ENCODE assay signal across 8 cellular contexts in genomic region chr1:37473431-37474050, GRCh38. TPM values are rescaled to one million over a fixed set of nuclear protein-coding genes. Genes with fewer than 3 reads are reported as not detected.
DNase-seq lines count a peak whose midpoint lies in the region; ATAC-seq and TF ChIP-seq lines count a peak whose summit lies in the region.

No MANE protein-coding gene starts in this region.

- DNase-seq in GM10248 (ENCODE audit: extremely low spot score) = peak; percentile 22
- peak in 3 of 4 donors; percentile 27 to 45 (median 32) for DNase-seq in body of pancreas
- DNase-seq in kidney epithelial cell (ENCODE audit: low read depth) = no peak
- peak in 4 of 6 experiments; percentile 25 to 70 (median 48) for DNase-seq in stimulated activated naive CD4-positive, alpha-beta T cell (lab: John Stamatoyannopoulos, UW)
- no peak for DNase-seq in NCI-H1694 (lab: John Stamatoyannopoulos, UW)
- DNase-seq in NCI-H187 treated with DMSO at 0.1 percent for 48 hours (lab: John Stamatoyannopoulos, UW) = no peak
- DNase-seq in RKO (ENCODE audit: low spot score) = no peak

- no peak overlapping the region for H2AFZ ChIP-seq in OCI-LY1 (ENCODE audit: low read length)

- peaks cover 8% of the 10 kb centered on the region; the same call in 1 of the 2 replicates for H3K79me2 ChIP-seq in OCI-LY1 (ENCODE audit: insufficient read depth, low read length)

- no peak for ATAC-seq in body of pancreas

- H3K4me2 ChIP-seq in OCI-LY1 (ENCODE audit: low read length) = peak overlapping the region; percentile 89

- H3K27ac ChIP-seq in OCI-LY1 (ENCODE audit: low read depth, low read length, poor library complexity, severe bottlenecking) = no peak overlapping the region
- H3K27ac ChIP-seq in body of pancreas = peak overlapping the region; percentile 92 to 97 (median 96)

- CTCF ChIA-PET in GM10248 (lab: Yijun Ruan, JAX) = interaction anchor here (1.6 to 10.9 kb wide), 4 partner anchors 14 to 41 kb away, joined by 4 to 142 read pairs (median 64); partner anchors contain the start of gene MEAF6

- 9 to 12% methylated on average over 8 to 12 of the region's 12 CpGs for WGBS in body of pancreas, 2 donors

- H4K20me1 ChIP-seq in OCI-LY1 (ENCODE audit: insufficient read depth, low read length) = no peaks in the 10 kb centered on the region

- H3K27me3 ChIP-seq in OCI-LY1 (ENCODE audit: insufficient read depth, low read length) (no peaks in the 10 kb centered on the region), body of pancreas (no peaks in the 10 kb centered on the region), kidney epithelial cell (ENCODE audit: control insufficient read depth, insufficient read depth, low read length) (no peaks in the 10 kb centered on the region)

- intact Hi-C loops in body of pancreas (cut with DNase I) = no loop called here

- TF ChIP-seq CTCF in GM10248 (IDR thresholded peaks at IDR 0.05; ENCODE audit: control extremely low read depth, extremely low read depth, low read depth, missing control alignments) (peak; percentile 4), OCI-LY1 (IDR thresholded peaks at IDR 0.05; ENCODE audit: low read length) (peak; percentile 38; the same call in 1 of the 2 replicates), body of pancreas (IDR thresholded peaks at IDR 0.05) (no peak), kidney epithelial cell (IDR thresholded peaks at IDR 0.05; ENCODE audit: insufficient read depth, low read length, poor library complexity, severe bottlenecking) (peak; percentile 3)

- H3K4me1 ChIP-seq in OCI-LY1 (ENCODE audit: insufficient read depth, low read length, severe bottlenecking) (peaks cover 46% of the 10 kb centered on the region), body of pancreas (peaks cover 69% of the 10 kb centered on the region)

- POLR2A ChIA-PET in GM10248 (lab: Yijun Ruan, JAX) = interaction anchor here (0.6 to 6.0 kb wide), 7 partner anchors 7 to 1009 kb away, joined by 3 to 112 read pairs (median 6); partner anchors contain the start of gene MRPS15

- H3K36me3 ChIP-seq in OCI-LY1 (ENCODE audit: insufficient read depth, low read length) (peaks cover 25% of the 10 kb centered on the region), body of pancreas (replicated peaks in 1 of 2; ENCODE audit: insufficient read depth in 1 of 2, low read depth in 2 of 2) (no peaks in the 10 kb centered on the region), kidney epithelial cell (ENCODE audit: control insufficient read depth, insufficient read depth, low read length) (peaks cover 1% of the 10 kb centered on the region)

- peak overlapping the region; percentile 97 for H3K4me3 ChIP-seq in OCI-LY1 (ENCODE audit: low read depth, low read length, poor library complexity, severe bottlenecking)
- peak overlapping the region in 1 of 2 donors; percentile 0 for H3K4me3 ChIP-seq in body of pancreas
- H3K4me3 ChIP-seq in kidney epithelial cell (ENCODE audit: low read depth, low read length) = peak overlapping the region; percentile 66

- H3K9me2 ChIP-seq in OCI-LY1 (ENCODE audit: low read depth, low read length) = no peaks in the 10 kb centered on the region

- peaks cover 5% of the 10 kb centered on the region; the same call in 1 of the 2 replicates for H3F3A ChIP-seq in OCI-LY1 (ENCODE audit: insufficient read depth, low read length)

- H3K9me3 ChIP-seq in OCI-LY1 (ENCODE audit: low read length) = no peaks in the 10 kb centered on the region
- H3K9me3 ChIP-seq in body of pancreas = no peaks in the 10 kb centered on the region

- peak overlapping the region; percentile 68; the same call in 1 of the 2 replicates for H3K9ac ChIP-seq in OCI-LY1 (ENCODE audit: low read length)

- no peak for TF ChIP-seq POLR2A in body of pancreas (IDR thresholded peaks at IDR 0.05)

RNA-seq across cellular contexts. Expression of gene ZC3H12A, which starts 0.8 kb away (rescaled TPM):
- total RNA-seq in body of pancreas (10 to 100 TPM; 12.2 to 31.6 TPM), kidney epithelial cell (34.2 and 38.3 TPM in 2 replicates)

RNA-seq across cellular contexts. Expression of gene MEAF6, which starts 41.0 kb away (rescaled TPM):
- total RNA-seq in body of pancreas (10 to 100 TPM; 36.3 to 43.5 TPM), kidney epithelial cell (88.1 and 110 TPM in 2 replicates)

Comparison
In these comparisons a context has a peak if more than half of its experiments do, and no peak if none do; other contexts are left out.
1. DNase-seq: peak in GM10248 (single experiment), body of pancreas (3 of 4) and stimulated activated naive CD4-positive, alpha-beta T cell (4 of 6); none in kidney epithelial cell (single experiment), NCI-H1694 (single experiment), NCI-H187 treated with DMSO at 0.1 percent for 48 hours (single experiment) and RKO (single experiment).
2. CTCF ChIP-seq: peak in GM10248 (single experiment), OCI-LY1 (single experiment) and kidney epithelial cell (single experiment); none in body of pancreas (0 of 7).